9 cellular contexts compared by ENCODE assay signal in the genomic region with DNA sequence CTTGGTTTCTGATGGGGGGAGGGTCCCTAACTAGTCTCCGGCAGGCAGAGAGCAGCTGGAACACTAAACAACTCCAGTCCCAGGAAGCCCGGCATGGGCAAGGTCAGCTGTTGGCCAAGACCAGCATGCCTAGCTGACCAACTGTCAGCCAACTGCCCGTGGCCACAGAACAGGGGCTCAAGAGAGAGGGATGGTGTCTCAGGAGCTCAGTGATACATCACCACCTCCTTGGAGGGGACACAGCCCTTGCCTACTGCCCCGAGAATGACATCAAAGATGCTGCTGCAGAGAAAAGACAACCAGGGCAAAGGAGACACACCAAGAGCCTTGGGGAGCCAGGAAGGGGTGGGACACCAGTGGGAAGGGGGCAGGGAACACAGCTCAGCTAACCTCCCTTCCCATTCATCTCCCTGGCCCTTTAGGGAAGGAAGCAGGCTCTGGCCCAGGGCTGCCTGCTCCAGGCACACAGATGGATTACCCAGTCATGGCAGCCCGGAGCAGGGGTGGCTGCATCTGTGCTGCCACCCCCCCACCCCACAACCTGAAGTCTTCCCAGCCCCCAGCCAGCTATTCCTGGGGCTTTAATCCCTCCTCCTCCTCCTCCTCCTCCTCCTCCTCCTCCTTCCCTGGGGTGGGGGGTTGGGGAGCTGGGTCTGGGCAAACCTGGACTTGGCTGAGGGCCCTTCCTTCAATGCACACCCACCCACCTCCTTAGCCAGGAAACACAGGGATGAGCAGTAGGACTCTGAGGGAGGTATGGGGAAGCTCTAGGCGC. TPM values are rescaled to one million over a fixed set of nuclear protein-coding genes. Genes with fewer than 3 reads are reported as not detected.
DNase-seq lines count a peak whose midpoint lies in the region; ATAC-seq and TF ChIP-seq lines count a peak whose summit lies in the region.
"Had no signal": no experiment of that assay in that cellular context is flagged by ENCODE, and none has a peak within 500 bp of the region (broad histone marks: within the 10 kb centered on the region; RNA-seq: fewer than 3 reads in every experiment).

No MANE protein-coding gene starts in this region.

- H3K27me3 Mint-ChIP-seq in central memory CD8-positive, alpha-beta T cell, result no peaks in the 10 kb centered on the region
- H3K27me3 Mint-ChIP-seq in memory B cell, result no peaks in the 10 kb centered on the region

- peaks cover 0 to 67% (median 28%) of the 10 kb centered on the region in 4 donors for H3K4me1 ChIP-seq in tibial nerve

- no peak for ATAC-seq in central memory CD8-positive, alpha-beta T cell (replicated peaks; ENCODE audit: extremely low read depth, poor library complexity, severe bottlenecking)
- ATAC-seq in memory B cell (ENCODE audit: low read depth) (no peak), HG03342 (IDR thresholded peaks at IDR 0.05; ENCODE audit: unreplicated experiment) (no peak)

- H3K27me3 ChIP-seq in tibial nerve, result no peaks in the 10 kb centered on the region

- TF ChIP-seq CTCF in tibial nerve (IDR thresholded peaks at IDR 0.05), result no peak

- H3K9me3 ChIP-seq in tibial nerve, result no peaks in the 10 kb centered on the region

- peaks cover 8% of the 10 kb centered on the region for H3K4me1 Mint-ChIP-seq in central memory CD8-positive, alpha-beta T cell
- H3K4me1 Mint-ChIP-seq in memory B cell, result peaks cover 4% of the 10 kb centered on the region

- H3K4me3 ChIP-seq in tibial nerve, result peak overlapping the region; percentile 61 to 78 (median 64)

- H3K27ac ChIP-seq in tibial nerve, result peak overlapping the region; percentile 82 to 93 (median 87)

- H3K36me3 ChIP-seq in tibial nerve, result no peaks in the 10 kb centered on the region

- H3K9me3 Mint-ChIP-seq in central memory CD8-positive, alpha-beta T cell, result no peaks in the 10 kb centered on the region
- H3K9me3 Mint-ChIP-seq in memory B cell, result no peaks in the 10 kb centered on the region

- TF ChIP-seq POLR2A in tibial nerve (IDR thresholded peaks at IDR 0.05), result no peak

- peak overlapping the region; percentile 64 for H3K4me3 Mint-ChIP-seq in central memory CD8-positive, alpha-beta T cell
- peak overlapping the region; percentile 37 for H3K4me3 Mint-ChIP-seq in memory B cell

- H3K36me3 Mint-ChIP-seq in central memory CD8-positive, alpha-beta T cell (ENCODE audit: insufficient read depth), result no peaks in the 10 kb centered on the region
- no peaks in the 10 kb centered on the region for H3K36me3 Mint-ChIP-seq in memory B cell

- H3K27ac Mint-ChIP-seq in central memory CD8-positive, alpha-beta T cell (ENCODE audit: low read depth), result no peak overlapping the region
- no peak overlapping the region for H3K27ac Mint-ChIP-seq in memory B cell

- 50 to 56% methylated on average over 3 to 5 of the region's 6 CpGs for WGBS in tibial nerve, 2 donors

- TF ChIP-seq EP300 in tibial nerve (IDR thresholded peaks at IDR 0.05), result no peak

- peak; percentile 58 for DNase-seq in activated effector memory CD4-positive, alpha-beta T cell treated with anti-CD3 and anti-CD28 coated beads, Interleukin-2, amount 50 U/mL, for 16 hours
- DNase-seq in activated effector memory CD4-positive, alpha-beta T cell treated with Interleukin-2 at 50 U/mL for 16 hours, result no peak
- no peak for DNase-seq in central memory CD8-positive, alpha-beta T cell (ENCODE audit: low spot score in 2 of 2)
- DNase-seq in memory B cell (ENCODE audit: low spot score in 2 of 2), result no peak
- DNase-seq in tibial nerve (ENCODE audit: low spot score in 2 of 2), result no peak
- DNase-seq in occipital lobe (lab: John Stamatoyannopoulos, UW), result no peak
- no peak for DNase-seq in NCI-H187 (lab: John Stamatoyannopoulos, UW)
- DNase-seq: GF-D8 had no signal

RNA-seq across cellular contexts. Expression of gene BIN1, which starts 1.9 kb away (rescaled TPM):
- total RNA-seq in tibial nerve, result 100 to 1,000 TPM in 2 of 4 donors, 10 to 100 TPM in 2; 95.7 to 146 (median 98.8) TPM
- total RNA-seq in occipital lobe, result 45.2 TPM
